9 cellular contexts compared by ENCODE assay signal in the genomic region with DNA sequence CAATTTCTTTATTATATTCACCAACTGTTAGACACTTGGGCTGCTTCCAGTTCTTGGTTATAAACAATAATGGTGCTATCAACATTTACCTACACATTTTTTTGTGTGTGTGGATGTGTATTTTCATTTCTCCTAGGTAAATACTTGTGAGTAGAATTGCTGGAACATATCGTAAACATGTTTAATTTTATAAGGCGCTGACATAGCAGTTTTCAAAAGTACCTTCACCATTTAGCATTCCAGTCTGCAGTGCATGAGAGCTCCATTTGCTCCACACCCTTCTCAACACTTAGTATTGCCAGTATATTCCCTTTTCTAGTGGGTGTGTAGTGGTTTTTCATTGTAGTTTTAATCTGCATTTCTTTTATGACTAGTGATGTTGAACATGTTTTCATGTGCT.
"Had no signal": no experiment of that assay in that cellular context is flagged by ENCODE, and none has a peak within 500 bp of the region (broad histone marks: within the 10 kb centered on the region; RNA-seq: fewer than 3 reads in every experiment).

No MANE protein-coding gene starts in this region.

- FAIRE-seq: H54, HTR-8/SVneo had no signal

- H3K4me2 ChIP-seq: KMS-11 had no signal

- H3K9ac ChIP-seq: GM23248, KMS-11 had no signal

- H3K27ac ChIP-seq: GM23248, KMS-11 had no signal

- DNase-seq: GM23248, GOT3, H9, HCEC 1CT, Karpas-422, KBM-7 had no signal

- H3K4me3 ChIP-seq: GM23248 had no signal

- H2AFZ ChIP-seq: GM23248 had no signal
